16 cellular contexts compared by ENCODE assay signal in the genomic region with DNA sequence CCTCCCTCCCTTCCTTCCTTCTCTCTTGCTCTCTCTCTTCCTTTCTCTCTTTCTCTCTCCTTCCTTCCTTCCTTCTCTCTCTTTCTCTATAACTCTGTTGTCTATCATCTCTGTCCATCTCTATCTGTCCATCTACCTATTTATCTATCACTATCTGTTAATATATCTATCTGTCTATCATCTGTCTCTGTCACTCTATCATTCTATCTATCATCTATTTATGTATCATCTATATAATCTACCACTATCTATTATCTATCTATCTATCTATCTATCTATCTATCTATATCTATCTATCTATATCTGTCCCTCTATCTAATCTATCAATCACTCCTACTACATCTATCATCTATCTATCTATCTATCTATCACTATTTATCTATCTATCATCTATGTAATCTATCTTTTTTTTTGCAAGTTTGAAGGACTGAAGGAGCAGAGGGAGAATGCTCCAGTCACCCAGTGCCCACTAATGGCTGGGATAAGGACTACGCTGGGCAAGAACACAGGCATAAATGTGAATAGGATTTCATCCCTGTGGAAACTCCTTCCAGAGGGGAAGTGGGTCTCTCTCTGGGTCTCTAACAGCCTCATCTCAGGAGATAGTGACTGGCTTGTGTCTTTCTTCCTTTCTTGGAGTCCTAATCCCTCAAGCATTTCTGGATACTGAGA.
DNase-seq lines count a peak whose midpoint lies in the region; ATAC-seq and TF ChIP-seq lines count a peak whose summit lies in the region.
"Had no signal": no experiment of that assay in that cellular context is flagged by ENCODE, and none has a peak within 500 bp of the region (broad histone marks: within the 10 kb centered on the region; RNA-seq: fewer than 3 reads in every experiment).

No MANE protein-coding gene starts in this region.

- no peak overlapping the region for H3K27ac ChIP-seq in breast epithelium
- H3K27ac ChIP-seq in RWPE2 (ENCODE audit: poor library complexity, severe bottlenecking): no peak overlapping the region
- H3K27ac ChIP-seq: RWPE1 had no signal

- no peak for ATAC-seq in RWPE2 (ENCODE audit: low read depth)
- ATAC-seq: mucosa of descending colon had no signal

- peaks cover 9 to 13% of the 10 kb centered on the region in 2 donors for H3K4me1 ChIP-seq in breast epithelium
- H3K4me1 ChIP-seq in RWPE2 (ENCODE audit: insufficient read depth, poor library complexity, severe bottlenecking): peaks cover 8% of the 10 kb centered on the region

- H3K4me3 ChIP-seq in breast epithelium (no peak overlapping the region), RWPE2 (ENCODE audit: severe bottlenecking) (no peak overlapping the region), epithelial cell of proximal tubule (ENCODE audit: low read depth, low read length) (no peak overlapping the region), retinal pigment epithelial cell (ENCODE audit: low read length) (no peak overlapping the region)
- H3K4me3 ChIP-seq: mucosa of descending colon had no signal

- no peaks in the 10 kb centered on the region for H3K27me3 Mint-ChIP-seq in MCF 10A (ENCODE audit: insufficient read depth, unreplicated experiment)
- H3K27me3 Mint-ChIP-seq in activated naive CD4-positive, alpha-beta T cell treated with anti-CD3 and anti-CD28 coated beads, Interleukin-2, amount 10 ng/mL, durations not matched to agents 7 days and 5 days: no peaks in the 10 kb centered on the region
- H3K27me3 Mint-ChIP-seq: activated CD4-positive, alpha-beta memory T cell treated with anti-CD3 and anti-CD28 coated beads for 36 hours had no signal

- no peak overlapping the region for H3K27ac Mint-ChIP-seq in MCF 10A (ENCODE audit: low read depth, unreplicated experiment)
- H3K27ac Mint-ChIP-seq in activated naive CD4-positive, alpha-beta T cell treated with anti-CD3 and anti-CD28 coated beads, Interleukin-2, amount 10 ng/mL, durations not matched to agents 7 days and 5 days: no peak overlapping the region
- H3K27ac Mint-ChIP-seq: activated CD4-positive, alpha-beta memory T cell treated with anti-CD3 and anti-CD28 coated beads for 36 hours had no signal

- H3K36me3 ChIP-seq in breast epithelium (no peaks in the 10 kb centered on the region), RWPE2 (ENCODE audit: low read depth) (no peaks in the 10 kb centered on the region)

- intact Hi-C loops in MCF 10A (cut with micrococcal nuclease): loop anchor here (1.0 to 5.0 kb wide), 3 partner anchors 310 to 834 kb away; no protein-coding TSS in a partner anchor
- intact Hi-C loops in breast epithelium (cut with DNase I; ENCODE audit: low total_unique reads): no loop called here

- H3K27me3 ChIP-seq in breast epithelium: no peaks in the 10 kb centered on the region
- no peaks in the 10 kb centered on the region for H3K27me3 ChIP-seq in RWPE2 (ENCODE audit: insufficient read depth, poor library complexity, severe bottlenecking)

- peaks cover 13% of the 10 kb centered on the region for H3K4me1 Mint-ChIP-seq in MCF 10A (ENCODE audit: insufficient read depth, unreplicated experiment)
- peaks cover 67% of the 10 kb centered on the region for H3K4me1 Mint-ChIP-seq in activated naive CD4-positive, alpha-beta T cell treated with anti-CD3 and anti-CD28 coated beads, Interleukin-2, amount 10 ng/mL, durations not matched to agents 7 days and 5 days

- no TSS peak for BruUV-seq in MCF 10A (replicated peaks; lab: Mats Ljungman, UMichigan)

- CTCF ChIA-PET in MCF 10A (lab: Yijun Ruan, JAX): interaction anchor here (0.6 kb wide), 1 partner anchor 96 kb away, joined by 4 read pairs; no protein-coding TSS in a partner anchor
- CTCF ChIA-PET in activated naive CD4-positive, alpha-beta T cell treated with anti-CD3 and anti-CD28 coated beads, Interleukin-2, amount 10 ng/mL, durations not matched to agents 7 days and 5 days (lab: Charles Lee): no interaction called here

- no peaks in the 10 kb centered on the region for H3K9me3 Mint-ChIP-seq in MCF 10A (ENCODE audit: unreplicated experiment)
- peaks cover 8% of the 10 kb centered on the region for H3K9me3 Mint-ChIP-seq in activated naive CD4-positive, alpha-beta T cell treated with anti-CD3 and anti-CD28 coated beads, Interleukin-2, amount 10 ng/mL, durations not matched to agents 7 days and 5 days
- H3K9me3 Mint-ChIP-seq: activated CD4-positive, alpha-beta memory T cell treated with anti-CD3 and anti-CD28 coated beads for 36 hours had no signal

- no peaks in the 10 kb centered on the region for H3K36me3 Mint-ChIP-seq in MCF 10A (ENCODE audit: insufficient read depth, unreplicated experiment)
- H3K36me3 Mint-ChIP-seq in activated naive CD4-positive, alpha-beta T cell treated with anti-CD3 and anti-CD28 coated beads, Interleukin-2, amount 10 ng/mL, durations not matched to agents 7 days and 5 days: peaks cover 11% of the 10 kb centered on the region
- H3K36me3 Mint-ChIP-seq: activated CD4-positive, alpha-beta memory T cell treated with anti-CD3 and anti-CD28 coated beads for 36 hours had no signal

- H3K9me3 ChIP-seq in breast epithelium: no peaks in the 10 kb centered on the region
- no peaks in the 10 kb centered on the region for H3K9me3 ChIP-seq in RWPE2 (ENCODE audit: severe bottlenecking)
- H3K9me3 ChIP-seq: mucosa of descending colon had no signal

- DNase-seq in MCF 10A (ENCODE audit: unreplicated experiment) (peak; percentile 39), breast epithelium (ENCODE audit: low spot score in 2 of 2) (no peak), RWPE2 (ENCODE audit: low spot score) (no peak), epithelial cell of proximal tubule (ENCODE audit: low read depth) (no peak), retinal pigment epithelial cell (ENCODE audit: low read depth) (no peak), anterior cingulate cortex (lab: John Stamatoyannopoulos, UW) (no peak), DMS53 treated with DMSO at 0.1 percent for 48 hours (lab: John Stamatoyannopoulos, UW; ENCODE audit: unreplicated experiment) (no peak)
- DNase-seq in activated naive CD4-positive, alpha-beta T cell treated with anti-CD3 and anti-CD28 coated beads, Interleukin-2, amount 10 ng/mL, durations not matched to agents 7 days and 5 days: no peak
- DNase-seq: activated CD4-positive, alpha-beta memory T cell treated with anti-CD3 and anti-CD28 coated beads for 36 hours; activated effector memory CD4-positive, alpha-beta T cell treated with anti-CD3 and anti-CD28 coated beads, Interleukin-2, amount 50 U/mL, for 16 hours; mucosa of descending colon; NCI-H1417; NCI-H524 treated with DMSO at 0.1 percent for 48 hours; stimulated activated CD4-positive, alpha-beta T cell treated with anti-CD3 and anti-CD28 coated beads, Interleukin-2, amount 100 ng/mL, for 48 hours; T1000 had no signal

- POLR2A ChIA-PET in MCF 10A (lab: Yijun Ruan, JAX): no interaction called here

- H3K4me3 Mint-ChIP-seq in MCF 10A (ENCODE audit: unreplicated experiment): no peak overlapping the region
- H3K4me3 Mint-ChIP-seq in activated naive CD4-positive, alpha-beta T cell treated with anti-CD3 and anti-CD28 coated beads, Interleukin-2, amount 10 ng/mL, durations not matched to agents 7 days and 5 days: no peak overlapping the region
- H3K4me3 Mint-ChIP-seq: activated CD4-positive, alpha-beta memory T cell treated with anti-CD3 and anti-CD28 coated beads for 36 hours had no signal

- peak; percentile 50 for TF ChIP-seq CTCF in MCF 10A (IDR thresholded peaks at IDR 0.05; ENCODE audit: unreplicated experiment)
- TF ChIP-seq CTCF in breast epithelium (IDR thresholded peaks at IDR 0.05): no peak
- TF ChIP-seq CTCF in RWPE2 (IDR thresholded peaks at IDR 0.05; ENCODE audit: poor library complexity, severe bottlenecking): peak; percentile 39
- TF ChIP-seq CTCF in epithelial cell of proximal tubule (conservative IDR thresholded peaks at IDR 0.05; ENCODE audit: low read depth, low read length): peak; percentile 73
- TF ChIP-seq CTCF in retinal pigment epithelial cell (conservative IDR thresholded peaks at IDR 0.05; ENCODE audit: low read depth, low read length): peak; percentile 72

- no peak for TF ChIP-seq POLR2A in breast epithelium (IDR thresholded peaks at IDR 0.05)

Comparison
In these comparisons a context has a peak if more than half of its experiments do, and no peak if none do; other contexts are left out.
1. CTCF ChIP-seq: peak in MCF 10A (single experiment), RWPE2 (single experiment), epithelial cell of proximal tubule (single experiment) and retinal pigment epithelial cell (single experiment); none in breast epithelium (0 of 3).